Comparison of ENCODE assay signal across 11 cellular contexts in genomic region chr19:53982056-53982455, GRCh38. TPM values are rescaled to one million over a fixed set of nuclear protein-coding genes. Genes with fewer than 3 reads are reported as not detected.
A peak's percentile ranks its signal among the peaks of the same experiment; 100 is the strongest.
DNase-seq lines count a peak whose midpoint lies in the region; ATAC-seq and TF ChIP-seq lines count a peak whose summit lies in the region.
"Had no signal": no experiment of that assay in that cellular context is flagged by ENCODE, and none has a peak within 500 bp of the region (broad histone marks: within the 10 kb centered on the region; RNA-seq: fewer than 3 reads in every experiment).

No MANE protein-coding gene starts in this region.

- H3K27me3 Mint-ChIP-seq in MCF 10A (ENCODE audit: insufficient read depth, unreplicated experiment) = peaks cover 16% of the 10 kb centered on the region
- peaks cover 45% of the 10 kb centered on the region for H3K27me3 Mint-ChIP-seq in T-helper 2 cell treated with Interferon-gamma antibody and Interleukin-4, amounts not matched to agents 5 μg/mL and 100 μg/mL, for 36 hours (ENCODE audit: low read depth)

- in situ Hi-C loops in T47D (cut with HindIII; ENCODE audit: low pct_unique_long_range_greater_than_20kb, low sequenced_read_pairs) = no loop called here
- in situ Hi-C loops in ACHN (cut with HindIII; ENCODE audit: low pct_ligation_motif_present, low pct_unique_long_range_greater_than_20kb, low sequenced_read_pairs) = no loop called here

- ATAC-seq in thoracic aorta (ENCODE audit: insufficient number of reproducible peaks, low FRiP score, low read depth) = no peak

- no peak overlapping the region for H3K27ac ChIP-seq in thoracic aorta

- CTCF ChIA-PET in MCF 10A (lab: Yijun Ruan, JAX) = no interaction called here

- no peak for TF ChIP-seq CTCF in MCF 10A (IDR thresholded peaks at IDR 0.05; ENCODE audit: unreplicated experiment)
- no peak for TF ChIP-seq CTCF in thoracic aorta (IDR thresholded peaks at IDR 0.05)

- intact Hi-C loops in MCF 10A (cut with micrococcal nuclease) = no loop called here

- H3K4me3 ChIP-seq in thoracic aorta = peak overlapping the region; percentile 38

- H3K36me3 Mint-ChIP-seq in MCF 10A (ENCODE audit: insufficient read depth, unreplicated experiment) = no peaks in the 10 kb centered on the region
- peaks cover 5% of the 10 kb centered on the region for H3K36me3 Mint-ChIP-seq in T-helper 2 cell treated with Interferon-gamma antibody and Interleukin-4, amounts not matched to agents 5 μg/mL and 100 μg/mL, for 36 hours (ENCODE audit: low read depth)

- POLR2A ChIA-PET in MCF 10A (lab: Yijun Ruan, JAX) = no interaction called here

- H3K27me3 ChIP-seq in thoracic aorta (replicated peaks; ENCODE audit: insufficient read depth) = peaks cover 16% of the 10 kb centered on the region

- no peaks in the 10 kb centered on the region for H3K36me3 ChIP-seq in thoracic aorta

- peaks cover 0 to 18% of the 10 kb centered on the region in 2 donors for H3K4me1 ChIP-seq in thoracic aorta (ENCODE audit: control insufficient read depth in 1 of 2, low read depth in 2 of 2)

- peaks cover 24% of the 10 kb centered on the region for H3K4me1 Mint-ChIP-seq in MCF 10A (ENCODE audit: insufficient read depth, unreplicated experiment)
- peaks cover 17% of the 10 kb centered on the region for H3K4me1 Mint-ChIP-seq in T-helper 2 cell treated with Interferon-gamma antibody and Interleukin-4, amounts not matched to agents 5 μg/mL and 100 μg/mL, for 36 hours (ENCODE audit: low read depth)

- DNase-seq in T47D (ENCODE audit: low read depth in 1 of 2, low spot score in 1 of 2) (peak; percentile 47 to 56), MCF 10A (ENCODE audit: unreplicated experiment) (no peak), astrocyte of the hippocampus (ENCODE audit: low read depth, low spot score) (peak; percentile 29), iPS-NIHi11 (ENCODE audit: low spot score) (peak; percentile 78), thoracic aorta (ENCODE audit: low spot score) (no peak), ACHN (no peak)
- no peak for DNase-seq in T-helper 2 cell treated with Interferon-gamma antibody and Interleukin-4, amounts not matched to agents 5 μg/mL and 100 μg/mL, for 36 hours (ENCODE audit: low spot score)
- no peak for DNase-seq in activated CD4-positive, alpha-beta T cell treated with anti-CD3 and anti-CD28 coated beads for 1 hour
- DNase-seq: activated T-cell treated with anti-CD3 and anti-CD28 coated beads, Interleukin-2, amount 50 U/mL, for 1 hour; NCI-H446 had no signal

- H3K9me3 Mint-ChIP-seq in MCF 10A (ENCODE audit: unreplicated experiment) = peaks cover 10% of the 10 kb centered on the region
- H3K9me3 Mint-ChIP-seq in T-helper 2 cell treated with Interferon-gamma antibody and Interleukin-4, amounts not matched to agents 5 μg/mL and 100 μg/mL, for 36 hours = peaks cover 13% of the 10 kb centered on the region

- no peak overlapping the region for H3K27ac Mint-ChIP-seq in MCF 10A (ENCODE audit: low read depth, unreplicated experiment)
- H3K27ac Mint-ChIP-seq in T-helper 2 cell treated with Interferon-gamma antibody and Interleukin-4, amounts not matched to agents 5 μg/mL and 100 μg/mL, for 36 hours = no peak overlapping the region

- no TSS peak for BruUV-seq in MCF 10A (replicated peaks; lab: Mats Ljungman, UMichigan)

- H3K9me3 ChIP-seq in thoracic aorta = no peaks in the 10 kb centered on the region

- no peak overlapping the region for H3K4me3 Mint-ChIP-seq in MCF 10A (ENCODE audit: unreplicated experiment)
- H3K4me3 Mint-ChIP-seq in T-helper 2 cell treated with Interferon-gamma antibody and Interleukin-4, amounts not matched to agents 5 μg/mL and 100 μg/mL, for 36 hours = no peak overlapping the region

RNA-seq across cellular contexts. Expression of gene CACNG6, which starts 9.4 kb away (rescaled TPM):
- total RNA-seq in MCF 10A (2022) = not detected in 2 replicates
- total RNA-seq in thoracic aorta = not detected
- total RNA-seq: lower leg skin had no signal

RNA-seq across cellular contexts. Expression of gene CACNG8, which starts 19.3 kb away (rescaled TPM):
- 0.16 TPM in 1 of 2 replicates, not detected in the other for total RNA-seq in MCF 10A (2022)
- total RNA-seq in thoracic aorta = not detected

Comparison
In these comparisons a context has a peak if more than half of its experiments do, and no peak if none do; other contexts are left out.
1. DNase-seq: peak in T47D (2 of 2), astrocyte of the hippocampus (single experiment) and iPS-NIHi11 (single experiment); none in MCF 10A (single experiment), thoracic aorta (single experiment), T-helper 2 cell treated with Interferon-gamma antibody and Interleukin-4, amounts not matched to agents 5 μg/mL and 100 μg/mL, for 36 hours (single experiment), ACHN (single experiment) and activated CD4-positive, alpha-beta T cell treated with anti-CD3 and anti-CD28 coated beads for 1 hour (single experiment).